Comparison of ENCODE assay signal across 19 cellular contexts in the genomic region with DNA sequence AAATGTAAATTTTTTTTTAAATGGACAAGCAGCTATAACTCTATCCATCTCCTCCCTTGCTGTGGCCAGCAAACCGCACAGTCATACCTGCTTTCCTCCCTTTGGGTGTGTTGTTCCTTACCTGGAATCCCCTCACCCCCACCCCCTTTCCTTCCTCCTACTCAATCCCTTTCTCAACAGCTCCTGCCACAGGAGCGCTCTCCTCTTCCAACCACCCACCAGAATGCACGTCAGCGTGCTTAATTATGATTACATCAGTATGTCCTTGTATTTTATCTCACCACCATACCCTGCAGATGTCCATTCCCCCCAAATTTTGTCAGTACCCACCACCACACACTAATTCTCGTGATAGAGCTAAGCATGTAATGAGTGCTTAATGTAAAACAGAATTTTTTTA.
DNase-seq lines count a peak whose midpoint lies in the region; ATAC-seq, FAIRE-seq and TF ChIP-seq lines count a peak whose summit lies in the region.
"Had no signal": no experiment of that assay in that cellular context is flagged by ENCODE, and none has a peak within 500 bp of the region (broad histone marks: within the 10 kb centered on the region; RNA-seq: fewer than 3 reads in every experiment).

No MANE protein-coding gene starts in this region.

- TF ChIP-seq RAD21 in K562 (CRISPR knock-in tag; conservative IDR thresholded peaks at IDR 0.05 in 1 of 2, IDR thresholded peaks at IDR 0.05 in 1 of 2), result no peak

- H3K36me3 ChIP-seq in mammary epithelial cell (ENCODE audit: insufficient read depth, low read length), result no peaks in the 10 kb centered on the region
- H3K36me3 ChIP-seq in K562 (ENCODE audit: control insufficient read depth, insufficient read depth, low read length), result no peaks in the 10 kb centered on the region
- H3K36me3 ChIP-seq: BLaER1 had no signal

- no peak for DNase-seq in mammary epithelial cell
- no peak for DNase-seq in MCF 10A (ENCODE audit: unreplicated experiment)
- DNase-seq in K562 (ENCODE audit: extremely low read depth in 1 of 4, low spot score in 3 of 4), result peak; percentile 32 to 70 (median 36)
- peak in 37 of 42 donors; percentile 13 to 88 (median 55) for DNase-seq in head of caudate nucleus
- no peak for DNase-seq in NCI-H446 treated with DMSO at 0.1 percent for 48 hours (lab: John Stamatoyannopoulos, UW)
- DNase-seq in stimulated activated naive CD4-positive, alpha-beta T cell treated with Interleukin-2 at 50 U/mL for 16 hours (lab: John Stamatoyannopoulos, UW), result no peak
- DNase-seq in SIG-M5 treated with dmso at 0.1 percent for 504 hours (lab: John Stamatoyannopoulos, UW; ENCODE audit: unreplicated experiment), result no peak
- DNase-seq: CD4-positive, alpha-beta memory T cell; DMS153; DMS79; GDM1; GOT3; H7 had no signal

- no peaks in the 10 kb centered on the region for H3K9me1 ChIP-seq in K562 (ENCODE audit: control insufficient read depth, insufficient read depth, low read length)

- H3K27me3 Mint-ChIP-seq in MCF 10A (ENCODE audit: insufficient read depth, unreplicated experiment), result no peaks in the 10 kb centered on the region

- H3K36me3 Mint-ChIP-seq in MCF 10A (ENCODE audit: insufficient read depth, unreplicated experiment), result no peaks in the 10 kb centered on the region
- H3K36me3 Mint-ChIP-seq: CD14-positive monocyte; CD4-positive, alpha-beta memory T cell had no signal

- H2AFZ ChIP-seq in mammary epithelial cell (ENCODE audit: low read depth, low read length) (peak overlapping the region; percentile 55), K562 (ENCODE audit: low read depth, low read length) (peak overlapping the region; percentile 82)

- intact Hi-C loops in mammary epithelial cell (cut with micrococcal nuclease), result no loop called here
- intact Hi-C loops in MCF 10A (cut with micrococcal nuclease), result no loop called here
- intact Hi-C loops in K562 (cut with micrococcal nuclease), result no loop called here
- intact Hi-C loops in head of caudate nucleus (cut with DNase I), result no loop called here

- CTCF ChIA-PET in mammary epithelial cell (lab: Charles Lee; ENCODE audit: low non-redundant PET), result no interaction called here
- CTCF ChIA-PET in MCF 10A (lab: Yijun Ruan, JAX), result interaction anchor here (1.2 kb wide), 1 partner anchor 18 kb away, joined by 5 read pairs; no protein-coding TSS in a partner anchor
- CTCF ChIA-PET in K562 (lab: Yijun Ruan, JAX; ENCODE audit: low intra/inter-chr PET ratio), result no interaction called here

- TF ChIP-seq CTCF in mammary epithelial cell (conservative IDR thresholded peaks at IDR 0.05 in 1 of 2, IDR thresholded peaks at IDR 0.05 in 1 of 2; ENCODE audit: extremely low read depth in 1 of 2, insufficient read depth in 1 of 2, low read depth in 1 of 2, low read length in 2 of 2) (no peak), MCF 10A (IDR thresholded peaks at IDR 0.05; ENCODE audit: unreplicated experiment) (no peak), K562 (IDR thresholded peaks at IDR 0.05 in 2 of 3, conservative IDR thresholded peaks at IDR 0.05 in 1 of 3; ENCODE audit: insufficient read depth in 2 of 3, low read depth in 1 of 3, low read length in 3 of 3) (no peak)

- no peaks in the 10 kb centered on the region for H3K79me2 ChIP-seq in mammary epithelial cell (ENCODE audit: insufficient read depth, low read length)
- H3K79me2 ChIP-seq in K562 (ENCODE audit: control insufficient read depth, insufficient read depth, low read length), result no peaks in the 10 kb centered on the region

- no peak for TF ChIP-seq POLR2A in K562 (conservative IDR thresholded peaks at IDR 0.05)

- in situ Hi-C loops in mammary epithelial cell (cut with MboI; ENCODE audit: low sequenced_read_pairs in 2 of 2), result no loop called here
- in situ Hi-C loops in K562 (cut with MboI), result no loop called here

- H3K4me1 ChIP-seq in mammary epithelial cell (ENCODE audit: insufficient read depth, low read length) (peaks cover 7% of the 10 kb centered on the region), K562 (replicated peaks in 1 of 2; ENCODE audit: control insufficient read depth in 2 of 2, insufficient read depth in 2 of 2, low read length in 2 of 2) (peaks cover 13 to 26% of the 10 kb centered on the region in 2 experiments; a peak in 4 of 5 replicates)
- H3K4me1 ChIP-seq: A549, BLaER1 had no signal

- 59% methylated on average over 4 of the region's 5 CpGs for WGBS in mammary epithelial cell (ENCODE audit: low coverage, missing lambda C conversion rate)
- WGBS in K562 (ENCODE audit: insufficient coverage, low coverage, missing lambda C conversion rate), result 14% methylated on average over 5 of the region's 5 CpGs

- no peak for TF ChIP-seq EP300 in K562 (IDR thresholded peaks at IDR 0.05; ENCODE audit: low read length)

- H4K20me1 ChIP-seq in mammary epithelial cell (ENCODE audit: insufficient read depth, low read length) (no peaks in the 10 kb centered on the region), K562 (replicated peaks; ENCODE audit: control insufficient read depth, insufficient read depth, low read length) (no peaks in the 10 kb centered on the region)
- H4K20me1 ChIP-seq: BLaER1 had no signal

- POLR2A ChIA-PET in MCF 10A (lab: Yijun Ruan, JAX), result interaction anchor here (1.0 to 1.1 kb wide), 2 partner anchors 78 to 178 kb away, joined by 3 read pairs; a partner anchor contains a TSS
- POLR2A ChIA-PET in K562 (lab: Yijun Ruan, JAX), result interaction anchor here (0.8 to 1.6 kb wide), 6 partner anchors 8 to 61 kb away, joined by 3 to 6 read pairs (median 4); a partner anchor contains a TSS

- H3K4me3 ChIP-seq in mammary epithelial cell (replicated peaks in 1 of 3; ENCODE audit: insufficient read depth in 1 of 3, low read depth in 2 of 3, low read length in 3 of 3) (no peak overlapping the region), K562 (no peak overlapping the region)
- H3K4me3 ChIP-seq: A549, BLaER1 had no signal

- H3K9me3 ChIP-seq in mammary epithelial cell (replicated peaks; ENCODE audit: insufficient read depth, low read length), result no peaks in the 10 kb centered on the region
- no peaks in the 10 kb centered on the region for H3K9me3 ChIP-seq in K562 (replicated peaks; ENCODE audit: control insufficient read depth, insufficient read depth, low read depth, low read length)
- H3K9me3 ChIP-seq: A549, BLaER1 had no signal

- BruUV-seq in mammary epithelial cell (replicated peaks; lab: Mats Ljungman, UMichigan) (no TSS peak), MCF 10A (replicated peaks; lab: Mats Ljungman, UMichigan) (no TSS peak), K562 (replicated peaks; lab: Mats Ljungman, UMichigan) (no TSS peak)

- H3K4me3 Mint-ChIP-seq in MCF 10A (ENCODE audit: unreplicated experiment), result no peak overlapping the region
- H3K4me3 Mint-ChIP-seq: CD14-positive monocyte; CD4-positive, alpha-beta memory T cell had no signal

- H3K27ac Mint-ChIP-seq in MCF 10A (ENCODE audit: low read depth, unreplicated experiment), result no peak overlapping the region
- H3K27ac Mint-ChIP-seq: CD14-positive monocyte; CD4-positive, alpha-beta memory T cell had no signal

- H3K4me1 Mint-ChIP-seq in MCF 10A (ENCODE audit: insufficient read depth, unreplicated experiment), result no peaks in the 10 kb centered on the region
- H3K4me1 Mint-ChIP-seq: CD4-positive, alpha-beta memory T cell had no signal

- H3K9ac ChIP-seq in mammary epithelial cell (ENCODE audit: insufficient read depth, low read length) (no peak overlapping the region), K562 (ENCODE audit: insufficient read depth in 1 of 2, low read depth in 2 of 2, low read length in 2 of 2) (peak overlapping the region; percentile 17 to 81; a peak in 2 of 4 replicates)
- H3K9ac ChIP-seq: BLaER1 had no signal

- H3K27me3 ChIP-seq in mammary epithelial cell (ENCODE audit: insufficient read depth, low read length), result no peaks in the 10 kb centered on the region
- no peaks in the 10 kb centered on the region for H3K27me3 ChIP-seq in K562 (ENCODE audit: control insufficient read depth in 2 of 2, insufficient read depth in 2 of 2, low read length in 2 of 2)
- H3K27me3 ChIP-seq: BLaER1 had no signal

- no peak for FAIRE-seq in K562 (lab: Jason Lieb, UNC)
- FAIRE-seq: A549, HTR-8/SVneo had no signal

- H3K4me2 ChIP-seq in mammary epithelial cell (ENCODE audit: insufficient read depth, low read depth, low read length) (no peak overlapping the region), K562 (ENCODE audit: insufficient read depth, low read length) (peak overlapping the region; percentile 69)
- H3K4me2 ChIP-seq: A549, BLaER1 had no signal

- H3K27ac ChIP-seq in mammary epithelial cell (ENCODE audit: insufficient read depth, low read depth, low read length), result no peak overlapping the region
- H3K27ac ChIP-seq in K562 (ENCODE audit: extremely low read depth, low read depth, low read length), result peak overlapping the region; percentile 36; the same call in 2 of the 3 replicates
- H3K27ac ChIP-seq: 22Rv1, A549, BLaER1 had no signal

- H3K9me3 Mint-ChIP-seq in MCF 10A (ENCODE audit: unreplicated experiment), result no peaks in the 10 kb centered on the region
- H3K9me3 Mint-ChIP-seq: CD4-positive, alpha-beta memory T cell had no signal

- ATAC-seq in K562, result peak; percentile 73
- ATAC-seq: A549, HCT116 had no signal

- dilution Hi-C loops in mammary epithelial cell (cut with HindIII; ENCODE audit: low sequenced_read_pairs), result no loop called here

TF ChIP-seq in K562, 482 proteins besides CTCF, POLR2A, EP300 and RAD21 (continues in another document):
- no peak for TF ChIP-seq POLR2G (IDR thresholded peaks at IDR 0.05; ENCODE audit: low read depth, low read length)
- peak; percentile 63 for TF ChIP-seq CBFA2T3 (IDR thresholded peaks at IDR 0.05)
- no peak for TF ChIP-seq TCFL5 (CRISPR knock-in tag; conservative IDR thresholded peaks at IDR 0.05)
- peak; percentile 56 for TF ChIP-seq EP400 (IDR thresholded peaks at IDR 0.05)
- no peak for TF ChIP-seq CHD4 (IDR thresholded peaks at IDR 0.05; ENCODE audit: insufficient read depth, insufficient replicate concordance, low read depth, low read length, poor library complexity, severe bottlenecking)
- TF ChIP-seq TAL1 (IDR thresholded peaks at IDR 0.05), result peak; percentile 14; the same call in 1 of the 2 replicates
- TF ChIP-seq KLF1 (tag; IDR thresholded peaks at IDR 0.05), result no peak
- peak; percentile 22; the same call in 1 of the 2 replicates for TF ChIP-seq MTA2 (IDR thresholded peaks at IDR 0.05; ENCODE audit: low read depth)
- TF ChIP-seq BCL6 (CRISPR knock-in tag; IDR thresholded peaks at IDR 0.05), result no peak
- TF ChIP-seq FOXA1 (IDR thresholded peaks at IDR 0.05; ENCODE audit: borderline replicate concordance), result no peak
- peak in 1 of 2 experiments; percentile 16; a peak in 1 of 4 replicates for TF ChIP-seq HDAC1 (IDR thresholded peaks at IDR 0.05)
- TF ChIP-seq TEAD4 (IDR thresholded peaks at IDR 0.05; ENCODE audit: low read length), result peak; percentile 20; the same call in 1 of the 2 replicates
- no peak for TF ChIP-seq TEAD4 (CRISPR knock-in tag; IDR thresholded peaks at IDR 0.05; ENCODE audit: borderline replicate concordance)
- TF ChIP-seq NFE2 (IDR thresholded peaks at IDR 0.05; ENCODE audit: low read depth), result peak; percentile 69
- no peak for TF ChIP-seq ZNF766 (CRISPR knock-in tag; conservative IDR thresholded peaks at IDR 0.05)
- 0 out of 2 replicates have a peak, but pooled peaks have one; percentile 24 for TF ChIP-seq NFIC (IDR thresholded peaks at IDR 0.05)
- no peak for TF ChIP-seq NFATC3 (IDR thresholded peaks at IDR 0.05)

Comparison
In these comparisons a context has a peak if more than half of its experiments do, and no peak if none do; other contexts are left out.
1. DNase-seq: peak in K562 (4 of 4) and head of caudate nucleus (37 of 42); none in mammary epithelial cell (single experiment), MCF 10A (single experiment), NCI-H446 treated with DMSO at 0.1 percent for 48 hours (single experiment), stimulated activated naive CD4-positive, alpha-beta T cell treated with Interleukin-2 at 50 U/mL for 16 hours (single experiment) and SIG-M5 treated with dmso at 0.1 percent for 504 hours (single experiment).